ENCODE assay signal across 24 cellular contexts in genomic region chr22:49814856-49815255, GRCh38.
"Had no signal": no experiment of that assay in that cellular context is flagged by ENCODE, and none has a peak within 500 bp of the region (broad histone marks: within the 10 kb centered on the region; RNA-seq: fewer than 3 reads in every experiment).

No MANE protein-coding gene starts in this region.

- H3K27me3 Mint-ChIP-seq: activated CD4-positive, alpha-beta T cell treated with anti-CD3 and anti-CD28 coated beads, Interleukin-2, amount 10 ng/mL, durations not matched to agents 7 days and 5 days; activated naive CD8-positive, alpha-beta T cell; stimulated activated naive CD8-positive, alpha-beta T cell treated with anti-CD3 and anti-CD28 coated beads, Interleukin-15, Interleukin-2, amounts not matched to agents 100 ng/mL and 50 ng/mL, for 24 hours had no signal

- H3K4me2 ChIP-seq: hepatocyte had no signal

- H3K4me3 ChIP-seq: hepatocyte, left lung, thyroid gland had no signal

- H3K27me3 ChIP-seq: hepatocyte, left lung, thyroid gland had no signal

- DNase-seq: activated CD4-positive, alpha-beta T cell treated with anti-CD3 and anti-CD28 coated beads, Interleukin-2, amount 10 ng/mL, durations not matched to agents 7 days and 5 days; activated CD4-positive, CD25-positive, alpha-beta regulatory T cell treated with anti-CD3 and anti-CD28 coated beads, Interleukin-2, amount 50 U/mL, for 72 hours; activated CD8-positive, alpha-beta memory T cell treated with anti-CD3 and anti-CD28 coated beads, Interleukin-2, amount 50 U/mL, for 48 hours; activated effector memory CD4-positive, alpha-beta T cell treated with anti-CD3 and anti-CD28 coated beads, Interleukin-2, amount 50 U/mL, for 16 hours; central memory CD4-positive, alpha-beta T cell; effector memory CD4-positive, alpha-beta T cell; foreskin melanocyte; right cardiac atrium; stimulated activated CD4-positive, alpha-beta T cell treated with anti-CD3 and anti-CD28 coated beads, Interleukin-12 subunit alpha, Interleukin-12 subunit beta, amount 100 ng/mL, for 4 hours; stimulated activated CD4-positive, alpha-beta T cell treated with anti-CD3 and anti-CD28 coated beads, Interleukin-4, amount 100 ng/mL, for 4 hours; substantia nigra; SW 1271; thyroid gland had no signal

- H3K9ac ChIP-seq: parathyroid adenoma had no signal

- H3K4me1 ChIP-seq: parathyroid adenoma had no signal

- H3K27ac Mint-ChIP-seq: activated CD4-positive, alpha-beta T cell treated with anti-CD3 and anti-CD28 coated beads, Interleukin-2, amount 10 ng/mL, durations not matched to agents 7 days and 5 days; activated T-cell treated with anti-CD3 and anti-CD28 coated beads, Interleukin-2, amount 50 U/mL, for 72 hours; nephron; stimulated activated naive CD8-positive, alpha-beta T cell treated with anti-CD3 and anti-CD28 coated beads, Interleukin-15, Interleukin-2, amounts not matched to agents 100 ng/mL and 50 ng/mL, for 24 hours had no signal

- H3K4me3 Mint-ChIP-seq: activated CD4-positive, alpha-beta T cell treated with anti-CD3 and anti-CD28 coated beads, Interleukin-2, amount 10 ng/mL, durations not matched to agents 7 days and 5 days; activated naive CD8-positive, alpha-beta T cell; nephron; stimulated activated naive CD8-positive, alpha-beta T cell treated with anti-CD3 and anti-CD28 coated beads, Interleukin-15, Interleukin-2, amounts not matched to agents 100 ng/mL and 50 ng/mL, for 24 hours had no signal

- H3K9me3 ChIP-seq: left lung, thyroid gland had no signal

- FAIRE-seq: astrocyte, colon, endothelial cell of umbilical vein had no signal

- H3K9me3 Mint-ChIP-seq: activated CD4-positive, alpha-beta T cell treated with anti-CD3 and anti-CD28 coated beads, Interleukin-2, amount 10 ng/mL, durations not matched to agents 7 days and 5 days; activated T-cell treated with anti-CD3 and anti-CD28 coated beads, Interleukin-2, amount 50 U/mL, for 72 hours; nephron; stimulated activated naive CD8-positive, alpha-beta T cell treated with anti-CD3 and anti-CD28 coated beads, Interleukin-15, Interleukin-2, amounts not matched to agents 100 ng/mL and 50 ng/mL, for 24 hours had no signal

- H3K27ac ChIP-seq: hepatocyte, left lung, parathyroid adenoma, thyroid gland, VCaP had no signal
